In the genomic region with DNA sequence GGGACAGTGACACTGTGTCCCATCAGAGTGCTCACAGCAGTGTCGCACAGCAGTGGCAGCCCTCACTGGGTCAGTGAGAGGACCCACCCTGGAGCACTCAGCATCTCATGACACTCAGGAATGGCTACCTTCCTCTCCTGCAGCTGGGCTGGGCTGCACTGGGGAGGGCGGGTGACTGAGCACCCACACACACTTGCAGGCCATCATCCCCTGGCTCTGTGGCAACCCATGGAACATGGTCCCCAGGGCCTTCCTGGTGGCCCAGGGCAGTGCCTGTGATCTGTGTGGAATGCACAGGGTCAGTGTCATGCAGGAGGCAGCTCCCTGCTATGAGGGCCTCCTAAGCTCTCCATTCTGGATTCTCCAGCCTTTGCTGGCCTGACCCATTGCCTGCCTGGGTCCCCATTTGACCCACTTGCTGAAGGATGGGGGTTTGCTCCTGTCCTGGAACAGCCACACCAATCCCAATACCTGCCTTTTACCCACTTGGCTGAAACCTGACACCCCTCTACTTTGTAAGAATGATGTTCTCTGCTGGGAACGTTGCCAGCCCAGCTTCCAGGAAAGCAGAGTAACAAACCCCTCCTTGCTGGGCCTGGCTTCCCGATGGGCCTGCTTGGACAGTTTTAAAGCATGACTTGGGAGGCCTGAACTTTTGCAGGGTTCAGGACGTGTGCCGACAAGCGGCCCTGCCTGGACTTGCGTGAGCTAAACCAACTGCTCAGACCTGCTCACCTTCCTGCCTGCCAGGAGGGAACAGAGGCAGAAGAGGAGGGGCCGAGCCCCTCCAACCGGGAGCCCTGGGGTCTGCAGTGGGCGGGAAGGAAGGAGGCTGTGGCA, we compare ENCODE assay signal across 8 cellular contexts. TPM values are rescaled to one million over a fixed set of nuclear protein-coding genes. Genes with fewer than 3 reads are reported as not detected.
DNase-seq lines count a peak whose midpoint lies in the region; ATAC-seq and TF ChIP-seq lines count a peak whose summit lies in the region.

No MANE protein-coding gene starts in this region.

- ATAC-seq in GM21423 (IDR thresholded peaks at IDR 0.05; ENCODE audit: unreplicated experiment), result no peak
- no peak for ATAC-seq in HG02623 (IDR thresholded peaks at IDR 0.05; ENCODE audit: unreplicated experiment)

- 27 to 44% (median 40%) methylated on average over 10 to 11 of the region's 11 CpGs for WGBS in stomach, 5 donors

- H3K9me3 ChIP-seq in ascending aorta (no peaks in the 10 kb centered on the region), stomach (no peaks in the 10 kb centered on the region)

- TF ChIP-seq CTCF in ascending aorta (IDR thresholded peaks at IDR 0.05), result no peak
- no peak for TF ChIP-seq CTCF in stomach (IDR thresholded peaks at IDR 0.05)

- no peak for TF ChIP-seq POLR2A in stomach (IDR thresholded peaks at IDR 0.05)

- H3K27ac ChIP-seq in ascending aorta (peak overlapping the region; percentile 51 to 63), stomach (peak overlapping the region; percentile 40 to 85 (median 74))

- DNase-seq in DMS153 (lab: John Stamatoyannopoulos, UW) (peak; percentile 88), NCI-H1694 (lab: John Stamatoyannopoulos, UW) (peak; percentile 55), ascending aorta (ENCODE audit: low spot score in 2 of 2) (no peak), iris pigment epithelial cell (ENCODE audit: low read depth) (peak; percentile 98), stomach (peak; percentile 73), AML-193 (lab: John Stamatoyannopoulos, UW) (no peak)

- H3K36me3 ChIP-seq in ascending aorta, result no peaks in the 10 kb centered on the region
- H3K36me3 ChIP-seq in stomach, result no peaks in the 10 kb centered on the region

- H3K4me1 ChIP-seq in ascending aorta, result peaks cover 10 to 33% of the 10 kb centered on the region in 2 donors
- peaks cover 62 to 97% (median 87%) of the 10 kb centered on the region in 4 donors for H3K4me1 ChIP-seq in stomach

- intact Hi-C loops in ascending aorta (cut with DNase I) (loop anchor here (10.0 kb wide), 1 partner anchor 120 kb away; no protein-coding TSS in a partner anchor), stomach (cut with DNase I; ENCODE audit: low total_unique reads) (loop anchor here (10.0 kb wide), 1 partner anchor 130 kb away; no protein-coding TSS in a partner anchor)

- no peak overlapping the region for H3K4me3 ChIP-seq in ascending aorta
- peak overlapping the region in 1 of 4 donors; percentile 20 for H3K4me3 ChIP-seq in stomach

- peak; percentile 39 for TF ChIP-seq EP300 in stomach (IDR thresholded peaks at IDR 0.05)

- H3K27me3 ChIP-seq in ascending aorta (no peaks in the 10 kb centered on the region), stomach (no peaks in the 10 kb centered on the region)

RNA-seq across cellular contexts. Expression of a gene that starts 13.7 kb away (rescaled TPM):
- total RNA-seq in ascending aorta (42.7 TPM), stomach (100 to 1,000 TPM in 1 of 5 donors, 10 to 100 TPM in 2, 1 to 10 TPM in 2; 2.9 to 178 (median 20.7) TPM)
- 10 to 100 TPM in 2 of 3 donors, 1 to 10 TPM in 1; 5.8 to 15.2 (median 10.5) TPM for polyA plus RNA-seq in stomach

Comparison
In these comparisons a context has a peak if more than half of its experiments do, and no peak if none do; other contexts are left out.
1. DNase-seq: peak in DMS153 (single experiment), NCI-H1694 (single experiment), iris pigment epithelial cell (single experiment) and stomach (single experiment); none in ascending aorta (0 of 2) and AML-193 (0 of 2).